In genomic region chr1:11805454-11806306, GRCh38 we compare ENCODE assay signal across 8 cellular contexts. TPM values are rescaled to one million over a fixed set of nuclear protein-coding genes. Genes with fewer than 3 reads are reported as not detected.
DNase-seq lines count a peak whose midpoint lies in the region; ATAC-seq and TF ChIP-seq lines count a peak whose summit lies in the region.

A gene with protein sequence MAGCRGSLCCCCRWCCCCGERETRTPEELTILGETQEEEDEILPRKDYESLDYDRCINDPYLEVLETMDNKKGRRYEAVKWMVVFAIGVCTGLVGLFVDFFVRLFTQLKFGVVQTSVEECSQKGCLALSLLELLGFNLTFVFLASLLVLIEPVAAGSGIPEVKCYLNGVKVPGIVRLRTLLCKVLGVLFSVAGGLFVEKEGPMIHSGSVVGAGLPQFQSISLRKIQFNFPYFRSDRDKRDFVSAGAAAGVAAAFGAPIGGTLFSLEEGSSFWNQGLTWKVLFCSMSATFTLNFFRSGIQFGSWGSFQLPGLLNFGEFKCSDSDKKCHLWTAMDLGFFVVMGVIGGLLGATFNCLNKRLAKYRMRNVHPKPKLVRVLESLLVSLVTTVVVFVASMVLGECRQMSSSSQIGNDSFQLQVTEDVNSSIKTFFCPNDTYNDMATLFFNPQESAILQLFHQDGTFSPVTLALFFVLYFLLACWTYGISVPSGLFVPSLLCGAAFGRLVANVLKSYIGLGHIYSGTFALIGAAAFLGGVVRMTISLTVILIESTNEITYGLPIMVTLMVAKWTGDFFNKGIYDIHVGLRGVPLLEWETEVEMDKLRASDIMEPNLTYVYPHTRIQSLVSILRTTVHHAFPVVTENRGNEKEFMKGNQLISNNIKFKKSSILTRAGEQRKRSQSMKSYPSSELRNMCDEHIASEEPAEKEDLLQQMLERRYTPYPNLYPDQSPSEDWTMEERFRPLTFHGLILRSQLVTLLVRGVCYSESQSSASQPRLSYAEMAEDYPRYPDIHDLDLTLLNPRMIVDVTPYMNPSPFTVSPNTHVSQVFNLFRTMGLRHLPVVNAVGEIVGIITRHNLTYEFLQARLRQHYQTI (plus strand): TSS chr1:11806191. CDS start chr1:11806263, 72 bp downstream.
Gene MTHFR, minus strand, starts transcription at chr1:11805964. Its CDS starts 2,848 bp downstream, at chr1:11803116.

- H3K4me1 ChIP-seq in right lobe of liver = peaks cover 0 to 41% (median 23%) of the 10 kb centered on the region in 4 donors

- H3K9me3 ChIP-seq in right lobe of liver = no peaks in the 10 kb centered on the region

- peak; percentile 81 for ATAC-seq in GM19395 (IDR thresholded peaks at IDR 0.05; ENCODE audit: unreplicated experiment)
- peak; percentile 78 for ATAC-seq in HG03565 (IDR thresholded peaks at IDR 0.05; ENCODE audit: unreplicated experiment)
- peak; percentile 78 to 91 (median 88) for ATAC-seq in right lobe of liver

- H3K36me3 ChIP-seq in right lobe of liver = peaks cover 0 to 19% (median 3%) of the 10 kb centered on the region in 4 donors

- H3K27ac ChIP-seq in C4-2B (peak within 1 kb of the TSS; percentile 80), right lobe of liver (peak within 1 kb of the TSS; percentile 96 to 100 (median 97))

- no peaks in the 10 kb centered on the region for H3K27me3 ChIP-seq in right lobe of liver

- peak; percentile 92 for DNase-seq in NCI-H774 (lab: John Stamatoyannopoulos, UW)
- DNase-seq in activated CD4-positive, alpha-beta T cell treated with anti-CD3 and anti-CD28 coated beads, Interleukin-2, amount 50 U/mL, for 4 hours = peak; percentile 96 to 97
- DNase-seq in dermis microvascular lymphatic vessel endothelial cell (ENCODE audit: low read depth in 2 of 2) = peak; percentile 98 to 100
- DNase-seq in right lobe of liver = peak; percentile 100
- DNase-seq in stimulated activated CD4-positive, alpha-beta T cell treated with anti-CD3 and anti-CD28 coated beads, Interleukin-4, amount 100 ng/mL, for 4 hours = peak; percentile 97

- peak; percentile 98 for TF ChIP-seq POLR2A in right lobe of liver (IDR thresholded peaks at IDR 0.05)

- peak within 1 kb of the TSS; percentile 63 to 75 (median 64) for H3K4me3 ChIP-seq in right lobe of liver

- WGBS in right lobe of liver (ENCODE audit: insufficient coverage, low coverage, low lambda C conversion rate, missing lambda C conversion rate) = 0% methylated on average over 29 of the region's 68 CpGs

- TF ChIP-seq CTCF in C4-2B (conservative IDR thresholded peaks at IDR 0.05) (no peak), right lobe of liver (IDR thresholded peaks at IDR 0.05) (no peak)

- intact Hi-C loops in right lobe of liver (cut with DNase I) = no loop called here

RNA-seq across cellular contexts. Expression of the first gene that starts in this region (rescaled TPM):
- total RNA-seq in dermis microvascular lymphatic vessel endothelial cell (5.9 and 7.0 TPM in 2 replicates), right lobe of liver (10 to 100 TPM in 2 of 6 experiments, 1 to 10 TPM in 4; 4.2 to 12.7 (median 9.2) TPM)

RNA-seq across cellular contexts. Expression of gene MTHFR, which starts in this region (rescaled TPM):
- total RNA-seq in dermis microvascular lymphatic vessel endothelial cell = 30.2 and 53.2 TPM in 2 replicates
- total RNA-seq in right lobe of liver = 10 to 100 TPM; 10.6 to 20.1 (median 15.6) TPM

Comparison
In these comparisons a context has a peak if more than half of its experiments do, and no peak if none do; other contexts are left out.
1. Peak in every context shown above with its lines: DNase-seq, ATAC-seq, H3K4me3 ChIP-seq and H3K27ac ChIP-seq.